In genomic region chr4:147085796-147086195, GRCh38 we compare ENCODE assay signal across 16 cellular contexts.
DNase-seq lines count a peak whose midpoint lies in the region; ATAC-seq, FAIRE-seq and TF ChIP-seq lines count a peak whose summit lies in the region.
"Had no signal": no experiment of that assay in that cellular context is flagged by ENCODE, and none has a peak within 500 bp of the region (broad histone marks: within the 10 kb centered on the region; RNA-seq: fewer than 3 reads in every experiment).

No MANE protein-coding gene starts in this region.

- TF ChIP-seq RAD21 in SK-N-SH (IDR thresholded peaks at IDR 0.05; ENCODE audit: low read length) (no peak), HepG2 (CRISPR knock-in tag; IDR thresholded peaks at IDR 0.05) (no peak)

- no peak overlapping the region for H4K12ac ChIP-seq in trophoblast cell (ENCODE audit: low read depth, low read length)

- H3K27ac ChIP-seq in SK-N-SH (ENCODE audit: low read depth in 2 of 2, low read length in 1 of 2) (peak overlapping the region in 1 of 2 experiments; percentile 57; a peak in 2 of 4 replicates), trophoblast cell (ENCODE audit: low read depth, low read length) (peak overlapping the region; percentile 98), HepG2 (ENCODE audit: extremely low read length, insufficient read depth, low read length) (no peak overlapping the region)
- H3K27ac ChIP-seq: BLaER1 had no signal

- H4K91ac ChIP-seq in trophoblast cell (ENCODE audit: low read depth, low read length) = no peak overlapping the region

- in situ Hi-C loops in HepG2 (cut with HindIII; ENCODE audit: extremely low pct_ligation_motif_present, low pct_unique_long_range_greater_than_20kb) = loop anchor here (25.0 kb wide), 1 partner anchor 748 kb away; no protein-coding TSS in a partner anchor

- FAIRE-seq in HepG2 (lab: Jason Lieb, UNC) = no peak
- FAIRE-seq: A204.1, H1 had no signal

- H3K18ac ChIP-seq in trophoblast cell (ENCODE audit: low read length) = no peak overlapping the region

- DNase-seq in SK-N-SH (no peak), amniotic epithelial cell (ENCODE audit: low read depth) (peak; percentile 42), fibroblast of pulmonary artery (ENCODE audit: low read depth) (peak; percentile 20), trophoblast cell (peak; percentile 81 to 91), SHP77 treated with DMSO at 0.1 percent for 48 hours (lab: John Stamatoyannopoulos, UW) (no peak), medulla oblongata (ENCODE audit: extremely low spot score) (no peak), HepG2 (ENCODE audit: low spot score) (no peak)
- DNase-seq: CD4-positive, alpha-beta memory T cell; DMS153; DMS79; GDM1 had no signal

- no peak overlapping the region for H2BK12ac ChIP-seq in trophoblast cell (ENCODE audit: low read length)

- TF ChIP-seq EP300 in SK-N-SH (IDR thresholded peaks at IDR 0.05; ENCODE audit: borderline replicate concordance in 1 of 2, low read depth in 1 of 2, low read length in 1 of 2) (no peak), HepG2 (IDR thresholded peaks at IDR 0.05; ENCODE audit: low read depth in 2 of 2, low read length in 2 of 2) (no peak), HepG2 (CRISPR knock-in tag; IDR thresholded peaks at IDR 0.05; ENCODE audit: borderline replicate concordance) (no peak)

- WGBS in SK-N-SH (ENCODE audit: low lambda C conversion rate) = 44% methylated on average over 2 of the region's 2 CpGs
- WGBS in trophoblast cell (ENCODE audit: extremely low coverage, insufficient coverage, insufficient read length) = no CpG with 5 or more reads among the region's 2 CpGs
- WGBS in HepG2 (ENCODE audit: low lambda C conversion rate) = 37% methylated on average over 2 of the region's 2 CpGs

- no peak overlapping the region for H3K9ac ChIP-seq in SK-N-SH
- no peak overlapping the region for H3K9ac ChIP-seq in trophoblast cell (ENCODE audit: low read length)
- H3K9ac ChIP-seq in HepG2 (ENCODE audit: insufficient read depth, low read depth, low read length) = no peak overlapping the region
- H3K9ac ChIP-seq: BLaER1 had no signal

- intact Hi-C loops in HepG2 (cut with micrococcal nuclease; ENCODE audit: unreplicated experiment) = no loop called here

- no peak overlapping the region for H2AK5ac ChIP-seq in trophoblast cell (ENCODE audit: low read length)

- no peak overlapping the region for H2BK5ac ChIP-seq in trophoblast cell (ENCODE audit: low read depth, low read length, poor library complexity)

- H3K9me3 ChIP-seq in SK-N-SH = no peaks in the 10 kb centered on the region
- no peaks in the 10 kb centered on the region for H3K9me3 ChIP-seq in trophoblast cell (ENCODE audit: insufficient read depth, low read depth, low read length)
- no peaks in the 10 kb centered on the region for H3K9me3 ChIP-seq in HepG2 (ENCODE audit: low read length)
- H3K9me3 ChIP-seq: BLaER1, HAP-1 had no signal

- H4K8ac ChIP-seq in trophoblast cell (ENCODE audit: low read depth, low read length) = no peak overlapping the region

- no peaks in the 10 kb centered on the region for H3K79me2 ChIP-seq in SK-N-SH (ENCODE audit: insufficient read depth)
- peaks cover 2% of the 10 kb centered on the region for H3K79me2 ChIP-seq in trophoblast cell (ENCODE audit: control insufficient read depth, insufficient read depth, low read length, poor library complexity)
- no peaks in the 10 kb centered on the region for H3K79me2 ChIP-seq in HepG2 (ENCODE audit: insufficient read depth, low read length)

- H3K79me1 ChIP-seq in trophoblast cell (ENCODE audit: low read length) = peaks cover 24% of the 10 kb centered on the region

- H3K27me3 ChIP-seq in SK-N-SH (ENCODE audit: insufficient read depth) = no peaks in the 10 kb centered on the region; the same call in 1 of the 2 replicates
- no peaks in the 10 kb centered on the region for H3K27me3 ChIP-seq in trophoblast cell (ENCODE audit: insufficient read depth, low read length)
- no peaks in the 10 kb centered on the region for H3K27me3 ChIP-seq in HepG2 (ENCODE audit: control insufficient read depth in 1 of 2, insufficient read depth in 2 of 2, low read length in 2 of 2)
- H3K27me3 ChIP-seq: BLaER1 had no signal

- TF ChIP-seq CTCF in SK-N-SH (IDR thresholded peaks at IDR 0.05) = no peak
- TF ChIP-seq CTCF in fibroblast of pulmonary artery (IDR thresholded peaks at IDR 0.05; ENCODE audit: low read length, missing control alignments) = no peak
- no peak for TF ChIP-seq CTCF in HepG2 (CRISPR knock-in tag; IDR thresholded peaks at IDR 0.05)

- H3K36me3 ChIP-seq in SK-N-SH (replicated peaks in 1 of 2; ENCODE audit: control insufficient read depth in 1 of 2, insufficient read depth in 2 of 2, low read length in 1 of 2) = no peaks in the 10 kb centered on the region
- H3K36me3 ChIP-seq in trophoblast cell (ENCODE audit: control insufficient read depth in 1 of 2, insufficient read depth in 2 of 2, low read length in 2 of 2) = no peaks in the 10 kb centered on the region
- no peaks in the 10 kb centered on the region for H3K36me3 ChIP-seq in HepG2 (replicated peaks in 1 of 2; ENCODE audit: control insufficient read depth in 1 of 2, insufficient read depth in 2 of 2, low read length in 2 of 2)
- H3K36me3 ChIP-seq: BLaER1, HAP-1 had no signal

- no peak overlapping the region for H3K14ac ChIP-seq in trophoblast cell (ENCODE audit: low read length)

- H2AFZ ChIP-seq in SK-N-SH (ENCODE audit: low read depth) (no peak overlapping the region), trophoblast cell (ENCODE audit: insufficient read depth, low read length, poor library complexity) (no peak overlapping the region), HepG2 (ENCODE audit: low read length) (no peak overlapping the region)

- H3K23ac ChIP-seq in trophoblast cell (ENCODE audit: low read length) = no peak overlapping the region

- H4K20me1 ChIP-seq in SK-N-SH (ENCODE audit: insufficient read depth) = no peaks in the 10 kb centered on the region
- no peaks in the 10 kb centered on the region for H4K20me1 ChIP-seq in HepG2 (ENCODE audit: insufficient read depth, low read length)
- H4K20me1 ChIP-seq: BLaER1 had no signal

- ATAC-seq in GM19324 (IDR thresholded peaks at IDR 0.05; ENCODE audit: low FRiP score, unreplicated experiment) (no peak), HepG2 (no peak)

- H3K4ac ChIP-seq in trophoblast cell (ENCODE audit: low read depth, low read length) = no peak overlapping the region

- TF ChIP-seq POLR2A in HepG2 (IDR thresholded peaks at IDR 0.05; ENCODE audit: insufficient read depth in 1 of 2, low read depth in 2 of 2, low read length in 2 of 2) = no peak

- BruUV-seq in HepG2 (replicated peaks; lab: Mats Ljungman, UMichigan) = no TSS peak

- H3K4me1 ChIP-seq in SK-N-SH (ENCODE audit: control insufficient read depth in 1 of 2, insufficient read depth in 2 of 2, low read depth in 1 of 2, low read length in 1 of 2) (peaks cover 0 to 11% of the 10 kb centered on the region in 2 experiments; a peak in 2 of 4 replicates), trophoblast cell (ENCODE audit: control insufficient read depth in 1 of 2, insufficient read depth in 2 of 2, low read length in 2 of 2) (peaks cover 2 to 6% of the 10 kb centered on the region in 2 experiments), HepG2 (ENCODE audit: insufficient read depth, low read length) (no peaks in the 10 kb centered on the region)
- H3K4me1 ChIP-seq: BLaER1, HAP-1 had no signal

- no peak overlapping the region for H3K4me2 ChIP-seq in SK-N-SH
- no peak overlapping the region for H3K4me2 ChIP-seq in trophoblast cell (ENCODE audit: low read length)
- no peak overlapping the region for H3K4me2 ChIP-seq in HepG2 (ENCODE audit: low read depth, low read length)
- H3K4me2 ChIP-seq: BLaER1 had no signal

- H2BK120ac ChIP-seq in trophoblast cell (ENCODE audit: insufficient read depth, low read length, poor library complexity) = no peak overlapping the region

- POLR2A ChIA-PET in SK-N-SH (lab: Yijun Ruan, JAX) (no interaction called here), HepG2 (lab: Yijun Ruan, JAX) (no interaction called here)

- H3K4me3 ChIP-seq in SK-N-SH (ENCODE audit: low read depth in 2 of 2, low read length in 1 of 2) (no peak overlapping the region), fibroblast of pulmonary artery (replicated peaks; ENCODE audit: low read depth, low read length) (no peak overlapping the region), trophoblast cell (ENCODE audit: low read depth, low read length) (no peak overlapping the region), HepG2 (replicated peaks in 1 of 3; ENCODE audit: insufficient read depth in 1 of 3, low read depth in 2 of 3, low read length in 3 of 3) (no peak overlapping the region)
- H3K4me3 ChIP-seq: BLaER1, HAP-1 had no signal

- H3F3A ChIP-seq in SK-N-SH (replicated peaks; ENCODE audit: insufficient read depth) = no peaks in the 10 kb centered on the region

- CTCF ChIA-PET in SK-N-SH (lab: Yijun Ruan, JAX) (interaction anchor here (1.5 kb wide), 1 partner anchor 11 kb away, joined by 5 read pairs; no protein-coding TSS in a partner anchor), HepG2 (lab: Yijun Ruan, JAX; ENCODE audit: low intra/inter-chr PET ratio, low total read pairs) (no interaction called here)

- H3K9me2 ChIP-seq in SK-N-SH = no peaks in the 10 kb centered on the region

TF ChIP-seq in SK-N-SH, 30 proteins besides CTCF, POLR2A, EP300 and RAD21 (continues in another document):
- TF ChIP-seq RCOR1 (IDR thresholded peaks at IDR 0.05; ENCODE audit: low read length) (0 out of 2 replicates have a peak, but pooled peaks have one; percentile 19), EZH2phosphoT487 (IDR thresholded peaks at IDR 0.05; ENCODE audit: borderline replicate concordance, low read depth) (no peak), MAX (IDR thresholded peaks at IDR 0.05; ENCODE audit: low read depth) (no peak)

TF ChIP-seq in HepG2, 621 proteins besides CTCF, POLR2A, EP300 and RAD21:
- no peak for TF ChIP-seq ZNF713 (CRISPR knock-in tag; IDR thresholded peaks at IDR 0.05)
- TF ChIP-seq ZNF878 (CRISPR knock-in tag; IDR thresholded peaks at IDR 0.05) = no peak
- no peak for TF ChIP-seq ZNF577 (CRISPR knock-in tag; IDR thresholded peaks at IDR 0.05; ENCODE audit: borderline replicate concordance, low read depth)
- TF ChIP-seq KLF9 (CRISPR knock-in tag; IDR thresholded peaks at IDR 0.05; ENCODE audit: low read depth) = no peak
- TF ChIP-seq HNRNPH1 (optimal IDR thresholded peaks at IDR 0.05; ENCODE audit: low read depth, low read length) = no peak
- no peak for TF ChIP-seq POGZ (CRISPR knock-in tag; IDR thresholded peaks at IDR 0.05)
- no peak for TF ChIP-seq PAWR (CRISPR knock-in tag; IDR thresholded peaks at IDR 0.05; ENCODE audit: borderline replicate concordance)
- no peak for TF ChIP-seq ZNF766 (CRISPR knock-in tag; IDR thresholded peaks at IDR 0.05; ENCODE audit: borderline replicate concordance)
- no peak for TF ChIP-seq MIER2 (CRISPR knock-in tag; IDR thresholded peaks at IDR 0.05)
- no peak for TF ChIP-seq ZNF367 (CRISPR knock-in tag; IDR thresholded peaks at IDR 0.05; ENCODE audit: borderline replicate concordance)
- no peak for TF ChIP-seq ZFP82 (CRISPR knock-in tag; IDR thresholded peaks at IDR 0.05; ENCODE audit: borderline replicate concordance)

Comparison
In these comparisons a context has a peak if more than half of its experiments do, and no peak if none do; other contexts are left out.
1. DNase-seq: peak in amniotic epithelial cell (single experiment), fibroblast of pulmonary artery (single experiment) and trophoblast cell (2 of 2); none in SK-N-SH (single experiment), SHP77 treated with DMSO at 0.1 percent for 48 hours (single experiment), medulla oblongata (single experiment) and HepG2 (single experiment).